In genomic region chr7:75624134-75624832, GRCh38 we compare ENCODE assay signal across 8 cellular contexts.
DNase-seq lines count a peak whose midpoint lies in the region; ATAC-seq and TF ChIP-seq lines count a peak whose summit lies in the region.

No MANE protein-coding gene starts in this region.

- POLR2A ChIA-PET in activated CD4-positive, alpha-beta T cell treated with anti-CD3 and anti-CD28 coated beads, Interleukin-2, amount 10 ng/mL, durations not matched to agents 7 days and 5 days (lab: Charles Lee): no interaction called here

- H3K9me3 ChIP-seq in liver (ENCODE audit: control insufficient read depth in 4 of 4, low read length in 3 of 4): peaks cover 0 to 3% (median under 1%) of the 10 kb centered on the region in 4 donors

- no peak for TF ChIP-seq RAD21 in liver (IDR thresholded peaks at IDR 0.05)

- CTCF ChIA-PET in activated CD4-positive, alpha-beta T cell treated with anti-CD3 and anti-CD28 coated beads, Interleukin-2, amount 10 ng/mL, durations not matched to agents 7 days and 5 days (lab: Charles Lee): interaction anchor here (1.2 to 1.6 kb wide), 4 partner anchors 9 to 12 kb away, joined by 3 to 6 read pairs (median 4); no protein-coding TSS in a partner anchor

- peaks cover 1% of the 10 kb centered on the region for H3K27me3 Mint-ChIP-seq in activated CD4-positive, alpha-beta T cell treated with anti-CD3 and anti-CD28 coated beads, Interleukin-2, amount 10 ng/mL, durations not matched to agents 7 days and 5 days

- H3K4me3 ChIP-seq in astrocyte of the spinal cord (ENCODE audit: low read depth, low read length): no peak overlapping the region
- no peak overlapping the region for H3K4me3 ChIP-seq in liver (ENCODE audit: low read depth in 1 of 3, low read length in 3 of 3)

- H3K9ac ChIP-seq in liver (ENCODE audit: low read depth in 1 of 2, low read length in 2 of 2): no peak overlapping the region

- peaks cover 11% of the 10 kb centered on the region for H3K9me3 Mint-ChIP-seq in activated CD4-positive, alpha-beta T cell treated with anti-CD3 and anti-CD28 coated beads, Interleukin-2, amount 10 ng/mL, durations not matched to agents 7 days and 5 days

- no peaks in the 10 kb centered on the region for H3K4me1 ChIP-seq in liver (ENCODE audit: control insufficient read depth in 4 of 4, insufficient read depth in 4 of 4, low read length in 3 of 4)

- no peak overlapping the region for H3K27ac Mint-ChIP-seq in activated CD4-positive, alpha-beta T cell treated with anti-CD3 and anti-CD28 coated beads, Interleukin-2, amount 10 ng/mL, durations not matched to agents 7 days and 5 days

- H3K4me3 Mint-ChIP-seq in activated CD4-positive, alpha-beta T cell treated with anti-CD3 and anti-CD28 coated beads, Interleukin-2, amount 10 ng/mL, durations not matched to agents 7 days and 5 days: no peak overlapping the region

- no peaks in the 10 kb centered on the region for H3K4me1 Mint-ChIP-seq in activated CD4-positive, alpha-beta T cell treated with anti-CD3 and anti-CD28 coated beads, Interleukin-2, amount 10 ng/mL, durations not matched to agents 7 days and 5 days

- WGBS in liver: 77% methylated on average over 13 of the region's 13 CpGs

- peaks cover 0 to 2% (median 0%) of the 10 kb centered on the region in 4 donors for H3K36me3 ChIP-seq in liver (ENCODE audit: control insufficient read depth in 4 of 4, insufficient read depth in 3 of 4, low read depth in 1 of 4, low read length in 3 of 4)

- H3K27ac ChIP-seq in liver (ENCODE audit: low read depth in 1 of 2, low read length in 2 of 2): peak overlapping the region; percentile 47 to 76
- H3K27ac ChIP-seq in substantia nigra (ENCODE audit: low read depth, low read length, poor library complexity, severe bottlenecking): peak overlapping the region; percentile 76

- no peaks in the 10 kb centered on the region for H3K27me3 ChIP-seq in liver (ENCODE audit: control insufficient read depth in 4 of 4, insufficient read depth in 4 of 4, low read length in 3 of 4)

- no peak for TF ChIP-seq CTCF in astrocyte of the spinal cord (IDR thresholded peaks at IDR 0.05; ENCODE audit: low read depth, low read length)
- TF ChIP-seq CTCF in liver (IDR thresholded peaks at IDR 0.05; ENCODE audit: low read depth, low read length, missing input control): no peak

- peaks cover 3% of the 10 kb centered on the region for H3K36me3 Mint-ChIP-seq in activated CD4-positive, alpha-beta T cell treated with anti-CD3 and anti-CD28 coated beads, Interleukin-2, amount 10 ng/mL, durations not matched to agents 7 days and 5 days (ENCODE audit: low read depth)

- peak; percentile 83 to 89 for DNase-seq in Kasumi-1 (lab: John Stamatoyannopoulos, UW)
- DNase-seq in astrocyte of the spinal cord (ENCODE audit: low read depth, low spot score): peak; percentile 35
- peak in 10 of 49 donors; percentile 6 to 40 (median 18) for DNase-seq in substantia nigra (lab: John Stamatoyannopoulos, UW)
- no peak for DNase-seq in activated CD4-positive, alpha-beta T cell treated with anti-CD3 and anti-CD28 coated beads, Interleukin-2, amount 10 ng/mL, durations not matched to agents 7 days and 5 days
- no peak for DNase-seq in NK-92 treated with Interleukin-12 subunit alpha and Interleukin-12 subunit beta, amount 100 ng/mL, for 24 hours (lab: John Stamatoyannopoulos, UW)

- no peak for ATAC-seq in HG02885 (IDR thresholded peaks at IDR 0.05; ENCODE audit: poor library complexity, unreplicated experiment)
- no peak for ATAC-seq in GM21526 (IDR thresholded peaks at IDR 0.05; ENCODE audit: low FRiP score, unreplicated experiment)

- in situ Hi-C loops in astrocyte of the spinal cord (cut with HindIII; ENCODE audit: low sequenced_read_pairs): no loop called here

TF ChIP-seq in liver, 16 proteins besides CTCF, POLR2A, EP300 and RAD21:
- TF ChIP-seq RXRA (IDR thresholded peaks at IDR 0.05): no peak
- TF ChIP-seq EGR1 (IDR thresholded peaks at IDR 0.05; ENCODE audit: low read depth in 2 of 2): no peak
- no peak for TF ChIP-seq SP1 (IDR thresholded peaks at IDR 0.05)
- TF ChIP-seq REST (IDR thresholded peaks at IDR 0.05): no peak
- TF ChIP-seq FOXA2 (IDR thresholded peaks at IDR 0.05): no peak
TF ChIP-seq in liver: peak in this region for 0.

Comparison
In these comparisons a context has a peak if more than half of its experiments do, and no peak if none do; other contexts are left out.
1. DNase-seq: peak in Kasumi-1 (2 of 2) and astrocyte of the spinal cord (single experiment); none in activated CD4-positive, alpha-beta T cell treated with anti-CD3 and anti-CD28 coated beads, Interleukin-2, amount 10 ng/mL, durations not matched to agents 7 days and 5 days (single experiment) and NK-92 treated with Interleukin-12 subunit alpha and Interleukin-12 subunit beta, amount 100 ng/mL, for 24 hours (single experiment).